ENCODE assay signal across 16 cellular contexts in the genomic region with DNA sequence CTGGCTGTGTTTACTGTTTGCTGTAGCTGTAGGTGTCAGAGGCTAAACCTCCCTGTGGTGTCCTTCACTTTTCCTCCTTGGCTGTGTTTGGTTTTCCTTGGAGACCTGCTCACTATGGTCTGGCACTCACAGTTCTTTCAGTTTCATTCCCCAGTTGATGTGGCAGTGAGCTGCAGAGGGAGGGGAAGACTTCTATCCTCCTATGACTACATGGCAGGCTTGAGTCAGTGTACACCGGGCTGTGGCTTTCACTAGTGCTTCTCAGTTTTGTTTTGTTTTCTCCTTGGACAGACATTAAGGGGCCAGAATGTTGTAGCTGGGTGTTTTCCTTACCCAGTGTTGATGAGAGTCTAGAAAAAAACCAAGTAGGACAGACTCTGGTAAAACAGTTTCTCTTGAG. TPM values are rescaled to one million over a fixed set of nuclear protein-coding genes. Genes with fewer than 3 reads are reported as not detected.
DNase-seq lines count a peak whose midpoint lies in the region; ATAC-seq and TF ChIP-seq lines count a peak whose summit lies in the region.
"Not testable (repeated sequence)": the region's sequence is repeated elsewhere in the genome, so short reads cannot be mapped to it uniquely, and the experiment has no call there.
"Had no signal": no experiment of that assay in that cellular context is flagged by ENCODE, and none has a peak within 500 bp of the region (broad histone marks: within the 10 kb centered on the region; RNA-seq: fewer than 3 reads in every experiment).

No MANE protein-coding gene starts in this region.

- not testable (repeated sequence) for H3K27ac Mint-ChIP-seq in activated T-cell treated with anti-CD3 and anti-CD28 coated beads, Interleukin-2, amount 50 U/mL, for 72 hours; natural killer cell

- ATAC-seq in GM18505 (IDR thresholded peaks at IDR 0.05; ENCODE audit: unreplicated experiment) (peak; percentile 100), GM19324 (IDR thresholded peaks at IDR 0.05; ENCODE audit: low FRiP score, unreplicated experiment) (peak; percentile 99), GM21515 (IDR thresholded peaks at IDR 0.05; ENCODE audit: unreplicated experiment) (peak; percentile 100), HG02763 (IDR thresholded peaks at IDR 0.05; ENCODE audit: unreplicated experiment) (peak; percentile 100), HG03095 (IDR thresholded peaks at IDR 0.05; ENCODE audit: unreplicated experiment) (peak; percentile 99), HG03469 (IDR thresholded peaks at IDR 0.05; ENCODE audit: unreplicated experiment) (peak; percentile 100), natural killer cell (peak; percentile 81 to 98 (median 82))
- ATAC-seq in activated T-cell treated with anti-CD3 and anti-CD28 coated beads, Interleukin-2, amount 50 U/mL, for 72 hours (replicated peaks in 1 of 2) = peak; percentile 96 to 98

- H3K9me3 Mint-ChIP-seq in activated T-cell treated with anti-CD3 and anti-CD28 coated beads, Interleukin-2, amount 50 U/mL, for 72 hours; natural killer cell: not testable (repeated sequence)

- H3K4me3 Mint-ChIP-seq in activated T-cell treated with anti-CD3 and anti-CD28 coated beads, Interleukin-2, amount 50 U/mL, for 72 hours = peak overlapping the region in 1 of 2 donors; percentile 66
- not testable (repeated sequence) for H3K4me3 Mint-ChIP-seq in natural killer cell

- DNase-seq in activated T-cell treated with anti-CD3 and anti-CD28 coated beads, Interleukin-2, amount 50 U/mL, for 72 hours; natural killer cell: not testable (repeated sequence)

- TF ChIP-seq CTCF in natural killer cell (IDR thresholded peaks at IDR 0.05) = not testable (repeated sequence)

- intact Hi-C loops in natural killer cell (cut with micrococcal nuclease) = not testable (repeated sequence)

- peaks cover 18% of the 10 kb centered on the region for H3K4me1 Mint-ChIP-seq in activated T-cell treated with anti-CD3 and anti-CD28 coated beads, Interleukin-2, amount 50 U/mL, for 72 hours (ENCODE audit: low read depth)
- not testable (repeated sequence) for H3K4me1 Mint-ChIP-seq in natural killer cell

- not testable (repeated sequence) for H3K36me3 Mint-ChIP-seq in activated T-cell treated with anti-CD3 and anti-CD28 coated beads, Interleukin-2, amount 50 U/mL, for 72 hours (ENCODE audit: insufficient read depth in 2 of 2); natural killer cell

- H3K27me3 Mint-ChIP-seq in activated T-cell treated with anti-CD3 and anti-CD28 coated beads, Interleukin-2, amount 50 U/mL, for 72 hours (ENCODE audit: low read depth) = peaks cover 19% of the 10 kb centered on the region
- not testable (repeated sequence) for H3K27me3 Mint-ChIP-seq in natural killer cell (ENCODE audit: low read depth in 2 of 2)

- TF ChIP-seq POLR2A in GM18505 (IDR thresholded peaks at IDR 0.05; ENCODE audit: borderline replicate concordance, extremely low read depth, insufficient read depth, insufficient read length) = not testable (repeated sequence)

RNA-seq across cellular contexts. Expression of a gene that starts 13.8 kb away (rescaled TPM):
- total RNA-seq in activated T-cell treated with anti-CD3 and anti-CD28 coated beads, Interleukin-2, amount 50 U/mL, for 72 hours = not detected
- total RNA-seq in natural killer cell = not detected
- total RNA-seq: ascending aorta, chondrocyte, H1, heart right ventricle, lower lobe of right lung, osteocyte, right lobe of liver, upper lobe of right lung had no signal

RNA-seq across cellular contexts. Expression of a gene that starts 21.7 kb away (rescaled TPM):
- under 1 TPM; 0.17 to 0.39 TPM for total RNA-seq in activated T-cell treated with anti-CD3 and anti-CD28 coated beads, Interleukin-2, amount 50 U/mL, for 72 hours
- under 1 TPM in 2 of 3 donors, not detected in 1; 0.45 to 0.70 TPM for total RNA-seq in natural killer cell
- total RNA-seq: ascending aorta, chondrocyte, H1, lower lobe of right lung, right lobe of liver, upper lobe of right lung had no signal

RNA-seq across cellular contexts. Expression of a gene that starts 23.7 kb away (rescaled TPM):
- not detected for total RNA-seq in activated T-cell treated with anti-CD3 and anti-CD28 coated beads, Interleukin-2, amount 50 U/mL, for 72 hours
- total RNA-seq in natural killer cell = not detected
- total RNA-seq: ascending aorta, chondrocyte, H1, lower lobe of right lung, osteocyte, right lobe of liver, upper lobe of right lung had no signal

RNA-seq across cellular contexts. Expression of a gene that starts 32.6 kb away (rescaled TPM):
- total RNA-seq in activated T-cell treated with anti-CD3 and anti-CD28 coated beads, Interleukin-2, amount 50 U/mL, for 72 hours = 10 to 100 TPM; 26.7 to 28.1 TPM
- 10 to 100 TPM; 26.4 to 37.6 (median 36.7) TPM for total RNA-seq in natural killer cell

RNA-seq across cellular contexts. Expression of a gene that starts 58.1 kb away (rescaled TPM):
- 10 to 100 TPM; 19.8 to 22.9 TPM for total RNA-seq in activated T-cell treated with anti-CD3 and anti-CD28 coated beads, Interleukin-2, amount 50 U/mL, for 72 hours
- 10 to 100 TPM; 15.1 to 29.6 (median 26.6) TPM for total RNA-seq in natural killer cell
